Comparison of ENCODE assay signal across 1 cellular context in the genomic region with DNA sequence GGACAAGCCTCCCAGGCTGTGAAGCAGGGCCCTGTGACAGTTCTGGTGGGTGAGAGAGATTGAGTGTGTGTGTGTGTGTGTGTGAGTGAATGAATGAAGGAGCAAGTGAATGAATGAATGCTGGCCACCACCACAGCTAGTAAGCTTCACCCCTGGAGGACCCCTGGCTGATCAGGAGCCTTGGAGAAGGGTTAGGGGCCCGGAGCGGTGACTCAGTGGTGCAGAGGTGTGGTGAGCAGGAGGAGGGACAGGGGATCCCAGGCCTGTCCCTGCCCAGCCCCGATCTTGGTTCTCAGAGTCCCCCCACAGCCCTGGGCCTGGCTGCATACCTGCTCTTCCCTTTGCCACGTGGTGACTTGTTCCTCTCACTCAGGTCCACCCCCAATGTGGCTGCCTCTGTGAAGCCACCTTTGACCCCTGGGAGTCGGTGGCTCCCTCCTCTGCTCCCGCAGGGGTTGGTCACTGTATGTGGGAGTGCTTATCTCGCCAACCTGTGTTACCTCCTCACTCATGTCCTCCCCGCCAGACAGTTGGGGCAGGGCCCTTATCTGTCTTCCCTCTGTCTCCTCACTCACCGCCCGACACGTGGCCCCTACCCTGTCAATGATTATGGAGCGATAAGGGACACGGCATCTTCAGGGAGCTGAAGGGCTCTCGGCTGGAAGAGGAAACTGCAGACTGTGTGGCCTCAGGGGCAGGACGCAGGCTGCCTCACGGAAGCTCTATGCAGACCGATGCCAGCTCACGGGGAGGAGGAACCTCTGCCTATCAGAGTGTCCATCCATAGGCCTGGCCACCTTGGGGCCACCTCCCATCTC.
A peak's percentile ranks its signal among the peaks of the same experiment; 100 is the strongest.
TF ChIP-seq lines count a peak whose summit lies in the region.

No MANE protein-coding gene starts in this region.

TF ChIP-seq in HepG2, 621 proteins besides CTCF, POLR2A, EP300 and RAD21 (continued from another document and continues in another):
- peak; percentile 37; the same call in 1 of the 2 replicates for TF ChIP-seq BORCS8-MEF2B (CRISPR knock-in tag; IDR thresholded peaks at IDR 0.05)
- TF ChIP-seq MLLT10 (CRISPR knock-in tag; IDR thresholded peaks at IDR 0.05) = no peak
- TF ChIP-seq SIX4 (CRISPR knock-in tag; IDR thresholded peaks at IDR 0.05) = no peak
- no peak for TF ChIP-seq JUND (CRISPR knock-in tag; IDR thresholded peaks at IDR 0.05)
- TF ChIP-seq, protein P1, sequence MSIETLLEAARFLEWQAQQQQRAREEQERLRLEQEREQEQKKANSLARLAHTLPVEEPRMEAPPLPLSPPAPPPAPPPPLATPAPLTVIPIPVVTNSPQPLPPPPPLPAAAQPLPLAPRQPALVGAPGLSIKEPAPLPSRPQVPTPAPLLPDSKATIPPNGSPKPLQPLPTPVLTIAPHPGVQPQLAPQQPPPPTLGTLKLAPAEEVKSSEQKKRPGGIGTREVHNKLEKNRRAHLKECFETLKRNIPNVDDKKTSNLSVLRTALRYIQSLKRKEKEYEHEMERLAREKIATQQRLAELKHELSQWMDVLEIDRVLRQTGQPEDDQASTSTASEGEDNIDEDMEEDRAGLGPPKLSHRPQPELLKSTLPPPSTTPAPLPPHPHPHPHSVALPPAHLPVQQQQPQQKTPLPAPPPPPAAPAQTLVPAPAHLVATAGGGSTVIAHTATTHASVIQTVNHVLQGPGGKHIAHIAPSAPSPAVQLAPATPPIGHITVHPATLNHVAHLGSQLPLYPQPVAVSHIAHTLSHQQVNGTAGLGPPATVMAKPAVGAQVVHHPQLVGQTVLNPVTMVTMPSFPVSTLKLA (IDR thresholded peaks at IDR 0.05) = peak; percentile 5; the same call in 1 of the 2 replicates
- no peak for TF ChIP-seq ZSCAN20 (CRISPR knock-in tag; IDR thresholded peaks at IDR 0.05; ENCODE audit: borderline replicate concordance)
- no peak for TF ChIP-seq ZSCAN30 (CRISPR knock-in tag; IDR thresholded peaks at IDR 0.05)
- TF ChIP-seq ZZZ3 (CRISPR knock-in tag; IDR thresholded peaks at IDR 0.05; ENCODE audit: borderline replicate concordance) = no peak
- 0 out of 2 replicates have a peak, but pooled peaks have one; percentile 70 for TF ChIP-seq ZNF33B (CRISPR knock-in tag; IDR thresholded peaks at IDR 0.05)
- TF ChIP-seq ZNF546 (CRISPR knock-in tag; conservative IDR thresholded peaks at IDR 0.05) = no peak
- TF ChIP-seq KDM4B (CRISPR knock-in tag; IDR thresholded peaks at IDR 0.05) = no peak
- no peak for TF ChIP-seq ZNF335 (CRISPR knock-in tag; IDR thresholded peaks at IDR 0.05)
- TF ChIP-seq, protein P2, sequence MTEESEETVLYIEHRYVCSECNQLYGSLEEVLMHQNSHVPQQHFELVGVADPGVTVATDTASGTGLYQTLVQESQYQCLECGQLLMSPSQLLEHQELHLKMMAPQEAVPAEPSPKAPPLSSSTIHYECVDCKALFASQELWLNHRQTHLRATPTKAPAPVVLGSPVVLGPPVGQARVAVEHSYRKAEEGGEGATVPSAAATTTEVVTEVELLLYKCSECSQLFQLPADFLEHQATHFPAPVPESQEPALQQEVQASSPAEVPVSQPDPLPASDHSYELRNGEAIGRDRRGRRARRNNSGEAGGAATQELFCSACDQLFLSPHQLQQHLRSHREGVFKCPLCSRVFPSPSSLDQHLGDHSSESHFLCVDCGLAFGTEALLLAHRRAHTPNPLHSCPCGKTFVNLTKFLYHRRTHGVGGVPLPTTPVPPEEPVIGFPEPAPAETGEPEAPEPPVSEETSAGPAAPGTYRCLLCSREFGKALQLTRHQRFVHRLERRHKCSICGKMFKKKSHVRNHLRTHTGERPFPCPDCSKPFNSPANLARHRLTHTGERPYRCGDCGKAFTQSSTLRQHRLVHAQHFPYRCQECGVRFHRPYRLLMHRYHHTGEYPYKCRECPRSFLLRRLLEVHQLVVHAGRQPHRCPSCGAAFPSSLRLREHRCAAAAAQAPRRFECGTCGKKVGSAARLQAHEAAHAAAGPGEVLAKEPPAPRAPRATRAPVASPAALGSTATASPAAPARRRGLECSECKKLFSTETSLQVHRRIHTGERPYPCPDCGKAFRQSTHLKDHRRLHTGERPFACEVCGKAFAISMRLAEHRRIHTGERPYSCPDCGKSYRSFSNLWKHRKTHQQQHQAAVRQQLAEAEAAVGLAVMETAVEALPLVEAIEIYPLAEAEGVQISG (CRISPR knock-in tag; IDR thresholded peaks at IDR 0.05) = no peak
- TF ChIP-seq, protein P3, sequence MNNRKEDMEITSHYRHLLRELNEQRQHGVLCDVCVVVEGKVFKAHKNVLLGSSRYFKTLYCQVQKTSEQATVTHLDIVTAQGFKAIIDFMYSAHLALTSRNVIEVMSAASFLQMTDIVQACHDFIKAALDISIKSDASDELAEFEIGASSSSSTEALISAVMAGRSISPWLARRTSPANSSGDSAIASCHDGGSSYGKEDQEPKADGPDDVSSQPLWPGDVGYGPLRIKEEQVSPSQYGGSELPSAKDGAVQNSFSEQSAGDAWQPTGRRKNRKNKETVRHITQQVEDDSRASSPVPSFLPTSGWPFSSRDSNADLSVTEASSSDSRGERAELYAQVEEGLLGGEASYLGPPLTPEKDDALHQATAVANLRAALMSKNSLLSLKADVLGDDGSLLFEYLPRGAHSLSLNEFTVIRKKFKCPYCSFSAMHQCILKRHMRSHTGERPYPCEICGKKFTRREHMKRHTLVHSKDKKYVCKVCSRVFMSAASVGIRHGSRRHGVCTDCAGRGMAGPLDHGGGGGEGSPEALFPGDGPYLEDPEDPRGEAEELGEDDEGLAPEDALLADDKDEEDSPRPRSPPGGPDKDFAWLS (CRISPR knock-in tag; IDR thresholded peaks at IDR 0.05; ENCODE audit: borderline replicate concordance) = no peak
- peak; percentile 57; the same call in 1 of the 2 replicates for TF ChIP-seq TBX2 (CRISPR knock-in tag; IDR thresholded peaks at IDR 0.05; ENCODE audit: borderline replicate concordance)
- no peak for TF ChIP-seq ETV6 (CRISPR knock-in tag; conservative IDR thresholded peaks at IDR 0.05)
- TF ChIP-seq, protein P4, sequence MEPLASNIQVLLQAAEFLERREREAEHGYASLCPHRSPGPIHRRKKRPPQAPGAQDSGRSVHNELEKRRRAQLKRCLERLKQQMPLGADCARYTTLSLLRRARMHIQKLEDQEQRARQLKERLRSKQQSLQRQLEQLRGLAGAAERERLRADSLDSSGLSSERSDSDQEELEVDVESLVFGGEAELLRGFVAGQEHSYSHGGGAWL (CRISPR knock-in tag; IDR thresholded peaks at IDR 0.05) = no peak
- TF ChIP-seq RBM39 (IDR thresholded peaks at IDR 0.05; ENCODE audit: low read depth, low read length, poor library complexity, severe bottlenecking) = no peak
- TF ChIP-seq ZNF224 (CRISPR knock-in tag; IDR thresholded peaks at IDR 0.05) = no peak
- TF ChIP-seq CENPX (CRISPR knock-in tag; IDR thresholded peaks at IDR 0.05) = no peak
- TF ChIP-seq ZNF816 (CRISPR knock-in tag; IDR thresholded peaks at IDR 0.05; ENCODE audit: borderline replicate concordance) = no peak
- no peak for TF ChIP-seq ZNF577 (CRISPR knock-in tag; IDR thresholded peaks at IDR 0.05; ENCODE audit: borderline replicate concordance, low read depth)
- TF ChIP-seq CEBPB (IDR thresholded peaks at IDR 0.05; ENCODE audit: borderline replicate concordance, low read depth, low read length) = no peak
- TF ChIP-seq, protein P5, sequence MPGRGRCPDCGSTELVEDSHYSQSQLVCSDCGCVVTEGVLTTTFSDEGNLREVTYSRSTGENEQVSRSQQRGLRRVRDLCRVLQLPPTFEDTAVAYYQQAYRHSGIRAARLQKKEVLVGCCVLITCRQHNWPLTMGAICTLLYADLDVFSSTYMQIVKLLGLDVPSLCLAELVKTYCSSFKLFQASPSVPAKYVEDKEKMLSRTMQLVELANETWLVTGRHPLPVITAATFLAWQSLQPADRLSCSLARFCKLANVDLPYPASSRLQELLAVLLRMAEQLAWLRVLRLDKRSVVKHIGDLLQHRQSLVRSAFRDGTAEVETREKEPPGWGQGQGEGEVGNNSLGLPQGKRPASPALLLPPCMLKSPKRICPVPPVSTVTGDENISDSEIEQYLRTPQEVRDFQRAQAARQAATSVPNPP (CRISPR knock-in tag; IDR thresholded peaks at IDR 0.05) = no peak
- TF ChIP-seq, protein P6, sequence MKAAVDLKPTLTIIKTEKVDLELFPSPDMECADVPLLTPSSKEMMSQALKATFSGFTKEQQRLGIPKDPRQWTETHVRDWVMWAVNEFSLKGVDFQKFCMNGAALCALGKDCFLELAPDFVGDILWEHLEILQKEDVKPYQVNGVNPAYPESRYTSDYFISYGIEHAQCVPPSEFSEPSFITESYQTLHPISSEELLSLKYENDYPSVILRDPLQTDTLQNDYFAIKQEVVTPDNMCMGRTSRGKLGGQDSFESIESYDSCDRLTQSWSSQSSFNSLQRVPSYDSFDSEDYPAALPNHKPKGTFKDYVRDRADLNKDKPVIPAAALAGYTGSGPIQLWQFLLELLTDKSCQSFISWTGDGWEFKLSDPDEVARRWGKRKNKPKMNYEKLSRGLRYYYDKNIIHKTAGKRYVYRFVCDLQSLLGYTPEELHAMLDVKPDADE (CRISPR knock-in tag; IDR thresholded peaks at IDR 0.05) = no peak
- no peak for TF ChIP-seq ZNF629 (CRISPR knock-in tag; conservative IDR thresholded peaks at IDR 0.05)
- no peak for TF ChIP-seq GTF2F1 (IDR thresholded peaks at IDR 0.05; ENCODE audit: low read length)
- no peak for TF ChIP-seq RARG (CRISPR knock-in tag; IDR thresholded peaks at IDR 0.05; ENCODE audit: low read depth)
- TF ChIP-seq, protein P7, sequence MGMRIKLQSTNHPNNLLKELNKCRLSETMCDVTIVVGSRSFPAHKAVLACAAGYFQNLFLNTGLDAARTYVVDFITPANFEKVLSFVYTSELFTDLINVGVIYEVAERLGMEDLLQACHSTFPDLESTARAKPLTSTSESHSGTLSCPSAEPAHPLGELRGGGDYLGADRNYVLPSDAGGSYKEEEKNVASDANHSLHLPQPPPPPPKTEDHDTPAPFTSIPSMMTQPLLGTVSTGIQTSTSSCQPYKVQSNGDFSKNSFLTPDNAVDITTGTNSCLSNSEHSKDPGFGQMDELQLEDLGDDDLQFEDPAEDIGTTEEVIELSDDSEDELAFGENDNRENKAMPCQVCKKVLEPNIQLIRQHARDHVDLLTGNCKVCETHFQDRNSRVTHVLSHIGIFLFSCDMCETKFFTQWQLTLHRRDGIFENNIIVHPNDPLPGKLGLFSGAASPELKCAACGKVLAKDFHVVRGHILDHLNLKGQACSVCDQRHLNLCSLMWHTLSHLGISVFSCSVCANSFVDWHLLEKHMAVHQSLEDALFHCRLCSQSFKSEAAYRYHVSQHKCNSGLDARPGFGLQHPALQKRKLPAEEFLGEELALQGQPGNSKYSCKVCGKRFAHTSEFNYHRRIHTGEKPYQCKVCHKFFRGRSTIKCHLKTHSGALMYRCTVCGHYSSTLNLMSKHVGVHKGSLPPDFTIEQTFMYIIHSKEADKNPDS (CRISPR knock-in tag; IDR thresholded peaks at IDR 0.05) = no peak
- no peak for TF ChIP-seq DPF2 (CRISPR knock-in tag; IDR thresholded peaks at IDR 0.05; ENCODE audit: borderline replicate concordance, low read depth)
- TF ChIP-seq ZNF781 (CRISPR knock-in tag; IDR thresholded peaks at IDR 0.05; ENCODE audit: borderline replicate concordance, not compliant biosample characterization) = peak; percentile 37
- no peak for TF ChIP-seq PTBP1 (IDR thresholded peaks at IDR 0.05; ENCODE audit: low read depth, low read length, poor library complexity, severe bottlenecking)
- TF ChIP-seq NFRKB (IDR thresholded peaks at IDR 0.05) = no peak
- peak; percentile 45; the same call in 1 of the 2 replicates for TF ChIP-seq ZNF563 (CRISPR knock-in tag; IDR thresholded peaks at IDR 0.05)
- TF ChIP-seq SMAD1 (CRISPR knock-in tag; IDR thresholded peaks at IDR 0.05; ENCODE audit: borderline replicate concordance, low read depth) = peak; percentile 79; the same call in 1 of the 2 replicates
- no peak for TF ChIP-seq SMC3 (IDR thresholded peaks at IDR 0.05; ENCODE audit: low read length)
- TF ChIP-seq YEATS2 (CRISPR knock-in tag; IDR thresholded peaks at IDR 0.05; ENCODE audit: borderline replicate concordance) = no peak
- no peak for TF ChIP-seq STAT5B (CRISPR knock-in tag; IDR thresholded peaks at IDR 0.05)
- no peak for TF ChIP-seq ZNF550 (CRISPR knock-in tag; IDR thresholded peaks at IDR 0.05; ENCODE audit: borderline replicate concordance)
- no peak for TF ChIP-seq KAT2B (IDR thresholded peaks at IDR 0.05; ENCODE audit: borderline replicate concordance, low read depth, low read length)
- no peak for TF ChIP-seq HOXD1 (CRISPR knock-in tag; IDR thresholded peaks at IDR 0.05)
- no peak for TF ChIP-seq ZNF567 (CRISPR knock-in tag; IDR thresholded peaks at IDR 0.05; ENCODE audit: borderline replicate concordance)
- no peak for TF ChIP-seq SSRP1 (CRISPR knock-in tag; IDR thresholded peaks at IDR 0.05)
- TF ChIP-seq, protein P8, sequence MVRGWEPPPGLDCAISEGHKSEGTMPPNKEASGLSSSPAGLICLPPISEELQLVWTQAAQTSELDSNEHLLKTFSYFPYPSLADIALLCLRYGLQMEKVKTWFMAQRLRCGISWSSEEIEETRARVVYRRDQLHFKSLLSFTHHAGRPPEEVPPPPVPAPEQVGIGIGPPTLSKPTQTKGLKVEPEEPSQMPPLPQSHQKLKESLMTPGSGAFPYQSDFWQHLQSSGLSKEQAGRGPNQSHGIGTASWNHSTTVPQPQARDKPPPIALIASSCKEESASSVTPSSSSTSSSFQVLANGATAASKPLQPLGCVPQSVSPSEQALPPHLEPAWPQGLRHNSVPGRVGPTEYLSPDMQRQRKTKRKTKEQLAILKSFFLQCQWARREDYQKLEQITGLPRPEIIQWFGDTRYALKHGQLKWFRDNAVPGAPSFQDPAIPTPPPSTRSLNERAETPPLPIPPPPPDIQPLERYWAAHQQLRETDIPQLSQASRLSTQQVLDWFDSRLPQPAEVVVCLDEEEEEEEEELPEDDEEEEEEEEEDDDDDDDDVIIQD (CRISPR knock-in tag; IDR thresholded peaks at IDR 0.05; ENCODE audit: low read depth) = no peak
- TF ChIP-seq IRF2 (CRISPR knock-in tag; IDR thresholded peaks at IDR 0.05) = peak; percentile 36; the same call in 1 of the 2 replicates
- TF ChIP-seq ZFP41 (CRISPR knock-in tag; IDR thresholded peaks at IDR 0.05; ENCODE audit: borderline replicate concordance) = no peak
- TF ChIP-seq GATAD2A (CRISPR knock-in tag; IDR thresholded peaks at IDR 0.05) = peak; percentile 16; the same call in 1 of the 2 replicates
- no peak for TF ChIP-seq SNAPC2 (CRISPR knock-in tag; IDR thresholded peaks at IDR 0.05)
- TF ChIP-seq, protein P9, sequence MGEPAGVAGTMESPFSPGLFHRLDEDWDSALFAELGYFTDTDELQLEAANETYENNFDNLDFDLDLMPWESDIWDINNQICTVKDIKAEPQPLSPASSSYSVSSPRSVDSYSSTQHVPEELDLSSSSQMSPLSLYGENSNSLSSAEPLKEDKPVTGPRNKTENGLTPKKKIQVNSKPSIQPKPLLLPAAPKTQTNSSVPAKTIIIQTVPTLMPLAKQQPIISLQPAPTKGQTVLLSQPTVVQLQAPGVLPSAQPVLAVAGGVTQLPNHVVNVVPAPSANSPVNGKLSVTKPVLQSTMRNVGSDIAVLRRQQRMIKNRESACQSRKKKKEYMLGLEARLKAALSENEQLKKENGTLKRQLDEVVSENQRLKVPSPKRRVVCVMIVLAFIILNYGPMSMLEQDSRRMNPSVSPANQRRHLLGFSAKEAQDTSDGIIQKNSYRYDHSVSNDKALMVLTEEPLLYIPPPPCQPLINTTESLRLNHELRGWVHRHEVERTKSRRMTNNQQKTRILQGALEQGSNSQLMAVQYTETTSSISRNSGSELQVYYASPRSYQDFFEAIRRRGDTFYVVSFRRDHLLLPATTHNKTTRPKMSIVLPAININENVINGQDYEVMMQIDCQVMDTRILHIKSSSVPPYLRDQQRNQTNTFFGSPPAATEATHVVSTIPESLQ (CRISPR knock-in tag; conservative IDR thresholded peaks at IDR 0.05) = no peak
- TF ChIP-seq MED1 (CRISPR knock-in tag; IDR thresholded peaks at IDR 0.05) = no peak
- no peak for TF ChIP-seq ZNF431 (CRISPR knock-in tag; IDR thresholded peaks at IDR 0.05; ENCODE audit: borderline replicate concordance, low read depth)
- TF ChIP-seq TBL1XR1 (IDR thresholded peaks at IDR 0.05; ENCODE audit: borderline replicate concordance, low read length, partially characterized antibody) = no peak
- peak; percentile 61; the same call in 1 of the 2 replicates for TF ChIP-seq ZNF605 (CRISPR knock-in tag; IDR thresholded peaks at IDR 0.05)
- TF ChIP-seq ZSCAN9 (CRISPR knock-in tag; IDR thresholded peaks at IDR 0.05; ENCODE audit: borderline replicate concordance) = no peak
